In the genomic region with DNA sequence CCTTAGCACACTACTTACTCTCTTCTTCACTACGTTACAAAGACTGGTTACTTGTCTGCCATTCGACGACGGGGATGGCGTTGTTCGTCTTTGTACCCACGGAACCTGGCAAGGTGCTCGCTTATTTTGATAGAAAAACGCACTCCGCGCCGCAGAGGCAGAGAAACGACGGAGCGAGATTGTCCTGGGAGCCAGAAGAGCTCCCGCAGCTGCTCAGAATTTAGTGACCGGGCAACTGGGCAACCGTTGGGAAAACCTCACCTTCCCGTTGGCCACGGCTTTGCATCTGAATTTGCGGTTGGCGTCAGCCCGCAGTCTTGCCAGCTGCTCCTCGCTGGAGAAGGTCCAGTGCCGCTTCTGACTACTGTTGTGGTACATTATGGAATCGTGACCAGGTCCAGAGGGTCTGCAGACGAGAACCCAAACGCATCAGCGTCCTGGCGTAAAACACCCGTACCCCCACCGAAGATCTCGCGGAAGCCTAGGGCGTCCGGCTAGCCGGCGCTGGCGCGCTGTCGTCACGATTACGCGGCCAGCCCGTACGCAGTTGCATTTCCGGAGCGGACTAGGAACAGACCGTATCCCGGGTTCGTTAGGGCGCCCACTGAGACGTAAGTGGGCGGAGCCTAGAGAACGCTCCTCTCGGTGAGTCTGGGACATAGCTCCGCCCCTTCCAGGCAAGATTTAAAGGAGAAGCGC, we compare ENCODE assay signal across 1 cellular context.
TF ChIP-seq lines count a peak whose summit lies in the region.

CCNH (minus strand) TSS at position 514 of the 699 bp plus-strand sequence; CDS start at position 378, 136 bp downstream.

TF ChIP-seq in HepG2, 621 proteins besides CTCF, POLR2A, EP300 and RAD21 (continued from another document and continues in another):
- TF ChIP-seq IKZF5 (CRISPR knock-in tag; IDR thresholded peaks at IDR 0.05), result peak; percentile 65; the same call in 1 of the 2 replicates
- TF ChIP-seq ZNF460 (CRISPR knock-in tag; IDR thresholded peaks at IDR 0.05; ENCODE audit: borderline replicate concordance), result no peak
- TF ChIP-seq MEIS1 (CRISPR knock-in tag; IDR thresholded peaks at IDR 0.05; ENCODE audit: borderline replicate concordance), result 0 out of 2 replicates have a peak, but pooled peaks have one; percentile 43
- peak; percentile 56; the same call in 1 of the 2 replicates for TF ChIP-seq ZIK1 (CRISPR knock-in tag; IDR thresholded peaks at IDR 0.05; ENCODE audit: borderline replicate concordance, low read depth)
- TF ChIP-seq SP4 (CRISPR knock-in tag; IDR thresholded peaks at IDR 0.05), result peak; percentile 93
- TF ChIP-seq ZNF558 (CRISPR knock-in tag; IDR thresholded peaks at IDR 0.05; ENCODE audit: borderline replicate concordance), result no peak
- no peak for TF ChIP-seq ZBTB43 (CRISPR knock-in tag; conservative IDR thresholded peaks at IDR 0.05)
- no peak for TF ChIP-seq ZNF20 (CRISPR knock-in tag; IDR thresholded peaks at IDR 0.05)
- TF ChIP-seq KMT2A (CRISPR knock-in tag; IDR thresholded peaks at IDR 0.05), result peak; percentile 90
- peak; percentile 64; the same call in 1 of the 2 replicates for TF ChIP-seq NR2C2 (CRISPR knock-in tag; IDR thresholded peaks at IDR 0.05; ENCODE audit: borderline replicate concordance)
- TF ChIP-seq FOXC1 (CRISPR knock-in tag; IDR thresholded peaks at IDR 0.05; ENCODE audit: borderline replicate concordance), result no peak
- peak; percentile 73; the same call in 1 of the 2 replicates for TF ChIP-seq ZNF691 (CRISPR knock-in tag; IDR thresholded peaks at IDR 0.05; ENCODE audit: borderline replicate concordance, low read depth)
- TF ChIP-seq, protein P1, sequence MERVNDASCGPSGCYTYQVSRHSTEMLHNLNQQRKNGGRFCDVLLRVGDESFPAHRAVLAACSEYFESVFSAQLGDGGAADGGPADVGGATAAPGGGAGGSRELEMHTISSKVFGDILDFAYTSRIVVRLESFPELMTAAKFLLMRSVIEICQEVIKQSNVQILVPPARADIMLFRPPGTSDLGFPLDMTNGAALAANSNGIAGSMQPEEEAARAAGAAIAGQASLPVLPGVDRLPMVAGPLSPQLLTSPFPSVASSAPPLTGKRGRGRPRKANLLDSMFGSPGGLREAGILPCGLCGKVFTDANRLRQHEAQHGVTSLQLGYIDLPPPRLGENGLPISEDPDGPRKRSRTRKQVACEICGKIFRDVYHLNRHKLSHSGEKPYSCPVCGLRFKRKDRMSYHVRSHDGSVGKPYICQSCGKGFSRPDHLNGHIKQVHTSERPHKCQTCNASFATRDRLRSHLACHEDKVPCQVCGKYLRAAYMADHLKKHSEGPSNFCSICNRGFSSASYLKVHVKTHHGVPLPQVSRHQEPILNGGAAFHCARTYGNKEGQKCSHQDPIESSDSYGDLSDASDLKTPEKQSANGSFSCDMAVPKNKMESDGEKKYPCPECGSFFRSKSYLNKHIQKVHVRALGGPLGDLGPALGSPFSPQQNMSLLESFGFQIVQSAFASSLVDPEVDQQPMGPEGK (CRISPR knock-in tag; IDR thresholded peaks at IDR 0.05), result peak; percentile 63
- no peak for TF ChIP-seq FOSL1 (CRISPR knock-in tag; IDR thresholded peaks at IDR 0.05; ENCODE audit: borderline replicate concordance)
- TF ChIP-seq KLF12 (CRISPR knock-in tag; IDR thresholded peaks at IDR 0.05; ENCODE audit: borderline replicate concordance), result peak; percentile 86; the same call in 1 of the 2 replicates
- TF ChIP-seq XRCC5 (optimal IDR thresholded peaks at IDR 0.05; ENCODE audit: low read length), result peak; percentile 27
- no peak for TF ChIP-seq PAX8 (CRISPR knock-in tag; IDR thresholded peaks at IDR 0.05; ENCODE audit: borderline replicate concordance)
- TF ChIP-seq ZNF549 (CRISPR knock-in tag; IDR thresholded peaks at IDR 0.05), result no peak
- no peak for TF ChIP-seq MAFG (CRISPR knock-in tag; IDR thresholded peaks at IDR 0.05)
- no peak for TF ChIP-seq CENPX (CRISPR knock-in tag; IDR thresholded peaks at IDR 0.05)
- TF ChIP-seq, protein P2, sequence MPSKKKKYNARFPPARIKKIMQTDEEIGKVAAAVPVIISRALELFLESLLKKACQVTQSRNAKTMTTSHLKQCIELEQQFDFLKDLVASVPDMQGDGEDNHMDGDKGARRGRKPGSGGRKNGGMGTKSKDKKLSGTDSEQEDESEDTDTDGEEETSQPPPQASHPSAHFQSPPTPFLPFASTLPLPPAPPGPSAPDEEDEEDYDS (CRISPR knock-in tag; IDR thresholded peaks at IDR 0.05), result peak; percentile 92
- TF ChIP-seq SETDB1 (CRISPR knock-in tag; IDR thresholded peaks at IDR 0.05; ENCODE audit: borderline replicate concordance), result no peak
- no peak for TF ChIP-seq SNRNP70 (IDR thresholded peaks at IDR 0.05; ENCODE audit: low read depth, low read length)
- peak; percentile 43 for TF ChIP-seq U2AF1 (optimal IDR thresholded peaks at IDR 0.05; ENCODE audit: low read depth, low read length)
- peak; percentile 80 for TF ChIP-seq ELF3 (CRISPR knock-in tag; IDR thresholded peaks at IDR 0.05)
- TF ChIP-seq, protein P3, sequence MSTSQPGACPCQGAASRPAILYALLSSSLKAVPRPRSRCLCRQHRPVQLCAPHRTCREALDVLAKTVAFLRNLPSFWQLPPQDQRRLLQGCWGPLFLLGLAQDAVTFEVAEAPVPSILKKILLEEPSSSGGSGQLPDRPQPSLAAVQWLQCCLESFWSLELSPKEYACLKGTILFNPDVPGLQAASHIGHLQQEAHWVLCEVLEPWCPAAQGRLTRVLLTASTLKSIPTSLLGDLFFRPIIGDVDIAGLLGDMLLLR (CRISPR knock-in tag; IDR thresholded peaks at IDR 0.05), result no peak; the same call in 1 of the 2 replicates
- no peak for TF ChIP-seq TCF7L2 (IDR thresholded peaks at IDR 0.05; ENCODE audit: low read depth, low read length)
- peak; percentile 31 for TF ChIP-seq ZNF781 (CRISPR knock-in tag; IDR thresholded peaks at IDR 0.05; ENCODE audit: borderline replicate concordance, not compliant biosample characterization)
- TF ChIP-seq HNF4A (CRISPR knock-in tag; IDR thresholded peaks at IDR 0.05), result peak; percentile 43
- TF ChIP-seq, protein P4, sequence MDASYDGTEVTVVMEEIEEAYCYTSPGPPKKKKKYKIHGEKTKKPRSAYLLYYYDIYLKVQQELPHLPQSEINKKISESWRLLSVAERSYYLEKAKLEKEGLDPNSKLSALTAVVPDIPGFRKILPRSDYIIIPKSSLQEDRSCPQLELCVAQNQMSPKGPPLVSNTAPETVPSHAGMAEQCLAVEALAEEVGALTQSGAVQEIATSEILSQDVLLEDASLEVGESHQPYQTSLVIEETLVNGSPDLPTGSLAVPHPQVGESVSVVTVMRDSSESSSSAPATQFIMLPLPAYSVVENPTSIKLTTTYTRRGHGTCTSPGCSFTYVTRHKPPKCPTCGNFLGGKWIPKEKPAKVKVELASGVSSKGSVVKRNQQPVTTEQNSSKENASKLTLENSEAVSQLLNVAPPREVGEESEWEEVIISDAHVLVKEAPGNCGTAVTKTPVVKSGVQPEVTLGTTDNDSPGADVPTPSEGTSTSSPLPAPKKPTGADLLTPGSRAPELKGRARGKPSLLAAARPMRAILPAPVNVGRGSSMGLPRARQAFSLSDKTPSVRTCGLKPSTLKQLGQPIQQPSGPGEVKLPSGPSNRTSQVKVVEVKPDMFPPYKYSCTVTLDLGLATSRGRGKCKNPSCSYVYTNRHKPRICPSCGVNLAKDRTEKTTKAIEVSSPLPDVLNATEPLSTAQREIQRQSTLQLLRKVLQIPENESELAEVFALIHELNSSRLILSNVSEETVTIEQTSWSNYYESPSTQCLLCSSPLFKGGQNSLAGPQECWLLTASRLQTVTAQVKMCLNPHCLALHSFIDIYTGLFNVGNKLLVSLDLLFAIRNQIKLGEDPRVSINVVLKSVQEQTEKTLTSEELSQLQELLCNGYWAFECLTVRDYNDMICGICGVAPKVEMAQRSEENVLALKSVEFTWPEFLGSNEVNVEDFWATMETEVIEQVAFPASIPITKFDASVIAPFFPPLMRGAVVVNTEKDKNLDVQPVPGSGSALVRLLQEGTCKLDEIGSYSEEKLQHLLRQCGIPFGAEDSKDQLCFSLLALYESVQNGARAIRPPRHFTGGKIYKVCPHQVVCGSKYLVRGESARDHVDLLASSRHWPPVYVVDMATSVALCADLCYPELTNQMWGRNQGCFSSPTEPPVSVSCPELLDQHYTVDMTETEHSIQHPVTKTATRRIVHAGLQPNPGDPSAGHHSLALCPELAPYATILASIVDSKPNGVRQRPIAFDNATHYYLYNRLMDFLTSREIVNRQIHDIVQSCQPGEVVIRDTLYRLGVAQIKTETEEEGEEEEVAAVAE (CRISPR knock-in tag; IDR thresholded peaks at IDR 0.05; ENCODE audit: borderline replicate concordance), result peak; percentile 73; the same call in 1 of the 2 replicates
- TF ChIP-seq ZNF350 (CRISPR knock-in tag; IDR thresholded peaks at IDR 0.05; ENCODE audit: borderline replicate concordance, low read depth), result peak; percentile 84
- TF ChIP-seq RFXAP (CRISPR knock-in tag; IDR thresholded peaks at IDR 0.05; ENCODE audit: borderline replicate concordance), result peak; percentile 74; the same call in 1 of the 2 replicates
- TF ChIP-seq ZNF792 (CRISPR knock-in tag; IDR thresholded peaks at IDR 0.05), result no peak
- TF ChIP-seq ETV6 (CRISPR knock-in tag; conservative IDR thresholded peaks at IDR 0.05), result no peak
- peak; percentile 77; the same call in 1 of the 2 replicates for TF ChIP-seq ZNF598 (CRISPR knock-in tag; IDR thresholded peaks at IDR 0.05; ENCODE audit: borderline replicate concordance)
- peak; percentile 71; the same call in 1 of the 2 replicates for TF ChIP-seq TOPORS (CRISPR knock-in tag; IDR thresholded peaks at IDR 0.05)
- peak; percentile 75; the same call in 1 of the 2 replicates for TF ChIP-seq ZNF441 (CRISPR knock-in tag; IDR thresholded peaks at IDR 0.05; ENCODE audit: borderline replicate concordance)
- TF ChIP-seq ERF (CRISPR knock-in tag; IDR thresholded peaks at IDR 0.05), result peak; percentile 62; the same call in 1 of the 2 replicates
- peak; percentile 72 for TF ChIP-seq SRSF1 (optimal IDR thresholded peaks at IDR 0.05; ENCODE audit: low read depth, low read length)
- TF ChIP-seq, protein P5, sequence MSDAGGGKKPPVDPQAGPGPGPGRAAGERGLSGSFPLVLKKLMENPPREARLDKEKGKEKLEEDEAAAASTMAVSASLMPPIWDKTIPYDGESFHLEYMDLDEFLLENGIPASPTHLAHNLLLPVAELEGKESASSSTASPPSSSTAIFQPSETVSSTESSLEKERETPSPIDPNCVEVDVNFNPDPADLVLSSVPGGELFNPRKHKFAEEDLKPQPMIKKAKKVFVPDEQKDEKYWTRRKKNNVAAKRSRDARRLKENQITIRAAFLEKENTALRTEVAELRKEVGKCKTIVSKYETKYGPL (CRISPR knock-in tag; IDR thresholded peaks at IDR 0.05), result 0 out of 2 replicates have a peak, but pooled peaks have one; percentile 36
- peak; percentile 87 for TF ChIP-seq ZBTB25 (CRISPR knock-in tag; IDR thresholded peaks at IDR 0.05)
- TF ChIP-seq ELF1 (CRISPR knock-in tag; IDR thresholded peaks at IDR 0.05), result peak; percentile 95
- TF ChIP-seq, protein P6, sequence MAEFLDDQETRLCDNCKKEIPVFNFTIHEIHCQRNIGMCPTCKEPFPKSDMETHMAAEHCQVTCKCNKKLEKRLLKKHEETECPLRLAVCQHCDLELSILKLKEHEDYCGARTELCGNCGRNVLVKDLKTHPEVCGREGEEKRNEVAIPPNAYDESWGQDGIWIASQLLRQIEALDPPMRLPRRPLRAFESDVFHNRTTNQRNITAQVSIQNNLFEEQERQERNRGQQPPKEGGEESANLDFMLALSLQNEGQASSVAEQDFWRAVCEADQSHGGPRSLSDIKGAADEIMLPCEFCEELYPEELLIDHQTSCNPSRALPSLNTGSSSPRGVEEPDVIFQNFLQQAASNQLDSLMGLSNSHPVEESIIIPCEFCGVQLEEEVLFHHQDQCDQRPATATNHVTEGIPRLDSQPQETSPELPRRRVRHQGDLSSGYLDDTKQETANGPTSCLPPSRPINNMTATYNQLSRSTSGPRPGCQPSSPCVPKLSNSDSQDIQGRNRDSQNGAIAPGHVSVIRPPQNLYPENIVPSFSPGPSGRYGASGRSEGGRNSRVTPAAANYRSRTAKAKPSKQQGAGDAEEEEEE (CRISPR knock-in tag; IDR thresholded peaks at IDR 0.05; ENCODE audit: borderline replicate concordance), result no peak
